Comparison of ENCODE assay signal across 16 cellular contexts in the genomic region with DNA sequence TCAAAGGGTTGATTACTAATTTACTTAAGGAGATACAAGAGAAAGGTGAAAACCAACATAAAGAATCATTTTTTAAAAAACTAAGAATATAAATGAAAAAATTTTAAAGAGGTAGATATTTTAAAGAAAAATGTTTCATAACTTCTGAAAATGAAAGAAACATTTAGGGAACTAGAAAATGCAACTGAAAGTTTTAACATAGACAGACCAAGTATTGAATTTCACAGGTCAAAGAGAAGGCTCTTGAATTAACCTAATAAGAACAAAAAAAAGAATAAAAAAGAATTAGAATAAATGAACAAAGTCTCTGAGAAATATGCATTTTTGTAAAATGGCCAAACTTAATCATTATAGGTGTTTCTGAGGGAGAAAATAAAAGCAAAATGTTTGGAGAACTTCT.
A peak's percentile ranks its signal among the peaks of the same experiment; 100 is the strongest.
DNase-seq lines count a peak whose midpoint lies in the region; ATAC-seq lines count a peak whose summit lies in the region.
"Had no signal": no experiment of that assay in that cellular context is flagged by ENCODE, and none has a peak within 500 bp of the region (broad histone marks: within the 10 kb centered on the region; RNA-seq: fewer than 3 reads in every experiment).

No MANE protein-coding gene starts in this region.

- no peak overlapping the region for H3K27ac ChIP-seq in substantia nigra (ENCODE audit: low read depth, low read length, poor library complexity, severe bottlenecking)

- peak; percentile 44 for DNase-seq in MV-4-11 (lab: John Stamatoyannopoulos, UW)
- no peak for DNase-seq in posterior cingulate gyrus
- no peak for DNase-seq in substantia nigra (lab: John Stamatoyannopoulos, UW)
- no peak for DNase-seq in NK-92 (lab: John Stamatoyannopoulos, UW; ENCODE audit: unreplicated experiment)
- DNase-seq in kidney tubule cell (ENCODE audit: low spot score): no peak
- DNase-seq: activated CD4-positive, alpha-beta T cell treated with anti-CD3 and anti-CD28 coated beads for 48 hours; activated naive CD4-positive, alpha-beta T cell treated with anti-CD3 and anti-CD28 coated beads, Interleukin-2, amount 50 U/mL, for 16 hours; foreskin fibroblast; NCI-H2107; NCI-H69; SK-N-SH had no signal

- ATAC-seq in GM19035 (IDR thresholded peaks at IDR 0.05; ENCODE audit: unreplicated experiment) (peak; percentile 67), GM21576 (IDR thresholded peaks at IDR 0.05; ENCODE audit: unreplicated experiment) (peak; percentile 63), HG03095 (IDR thresholded peaks at IDR 0.05; ENCODE audit: unreplicated experiment) (peak; percentile 60)
- ATAC-seq: Panc1, sciatic nerve had no signal

- intact Hi-C loops in posterior cingulate gyrus (cut with DNase I): no loop called here
